2 cellular contexts compared by ENCODE assay signal in genomic region chr3:138359549-138360271, GRCh38.
A peak's percentile ranks its signal among the peaks of the same experiment; 100 is the strongest.
TF ChIP-seq lines count a peak whose summit lies in the region.

No MANE protein-coding gene starts in this region.

TF ChIP-seq in HepG2, 621 proteins besides CTCF, POLR2A, EP300 and RAD21 (continues in another document):
- no peak for TF ChIP-seq USF2 (IDR thresholded peaks at IDR 0.05; ENCODE audit: low read depth, low read length)
- TF ChIP-seq USF2 (CRISPR knock-in tag; IDR thresholded peaks at IDR 0.05; ENCODE audit: borderline replicate concordance) = peak; percentile 38; the same call in 1 of the 2 replicates
- TF ChIP-seq HOXA5 (CRISPR knock-in tag; IDR thresholded peaks at IDR 0.05) = no peak
- TF ChIP-seq ZNF614 (CRISPR knock-in tag; IDR thresholded peaks at IDR 0.05; ENCODE audit: borderline replicate concordance) = no peak
- TF ChIP-seq HOXA9 (CRISPR knock-in tag; IDR thresholded peaks at IDR 0.05; ENCODE audit: borderline replicate concordance) = no peak
- TF ChIP-seq ZNF138 (CRISPR knock-in tag; IDR thresholded peaks at IDR 0.05; ENCODE audit: low read depth) = no peak
- TF ChIP-seq ZNF234 (CRISPR knock-in tag; conservative IDR thresholded peaks at IDR 0.05) = no peak
- no peak for TF ChIP-seq ZNF512 (CRISPR knock-in tag; IDR thresholded peaks at IDR 0.05)
- no peak for TF ChIP-seq ZNF546 (CRISPR knock-in tag; conservative IDR thresholded peaks at IDR 0.05)
- no peak for TF ChIP-seq ATF5 (CRISPR knock-in tag; IDR thresholded peaks at IDR 0.05; ENCODE audit: low read depth)
- TF ChIP-seq NAIF1 (CRISPR knock-in tag; IDR thresholded peaks at IDR 0.05; ENCODE audit: borderline replicate concordance) = no peak
- no peak for TF ChIP-seq CHCHD3 (CRISPR knock-in tag; IDR thresholded peaks at IDR 0.05)
- TF ChIP-seq ZNF597 (CRISPR knock-in tag; IDR thresholded peaks at IDR 0.05) = no peak
- TF ChIP-seq MAFK (conservative IDR thresholded peaks at IDR 0.05 in 1 of 2, IDR thresholded peaks at IDR 0.05 in 1 of 2; ENCODE audit: low read length in 2 of 2) = no peak
- peak; percentile 55; the same call in 1 of the 2 replicates for TF ChIP-seq ZHX1 (CRISPR knock-in tag; IDR thresholded peaks at IDR 0.05; ENCODE audit: low read depth)
- no peak for TF ChIP-seq ZFP82 (CRISPR knock-in tag; IDR thresholded peaks at IDR 0.05; ENCODE audit: borderline replicate concordance)
- no peak for TF ChIP-seq MEF2D (CRISPR knock-in tag; IDR thresholded peaks at IDR 0.05)

TF ChIP-seq in endothelial cell of umbilical vein, 7 proteins besides CTCF, POLR2A, EP300 and RAD21:
- no peak for TF ChIP-seq MAX (IDR thresholded peaks at IDR 0.05; ENCODE audit: insufficient read depth, insufficient read length)
- no peak for TF ChIP-seq JUN (IDR thresholded peaks at IDR 0.05; ENCODE audit: borderline replicate concordance, insufficient read depth, insufficient read length, low read depth)
- TF ChIP-seq POLR2AphosphoS5 (IDR thresholded peaks at IDR 0.05; ENCODE audit: insufficient read depth, low read depth, low read length) = no peak
- TF ChIP-seq FOS (IDR thresholded peaks at IDR 0.05; ENCODE audit: borderline replicate concordance, insufficient read depth, low read length) = no peak
